10 cellular contexts compared by ENCODE assay signal in genomic region chr12:107320031-107320928, GRCh38.
DNase-seq lines count a peak whose midpoint lies in the region; ATAC-seq, FAIRE-seq and TF ChIP-seq lines count a peak whose summit lies in the region.
"Had no signal": no experiment of that assay in that cellular context is flagged by ENCODE, and none has a peak within 500 bp of the region (broad histone marks: within the 10 kb centered on the region; RNA-seq: fewer than 3 reads in every experiment).

No MANE protein-coding gene starts in this region.

- peaks cover 11% of the 10 kb centered on the region for H3K27me3 Mint-ChIP-seq in activated CD4-positive, alpha-beta memory T cell treated with anti-CD3 and anti-CD28 coated beads, Interleukin-2, amount 10 ng/mL, durations not matched to agents 7 days and 5 days
- peaks cover 0 to 17% (median 0%) of the 10 kb centered on the region in 5 donors for H3K27me3 Mint-ChIP-seq in naive thymus-derived CD4-positive, alpha-beta T cell

- no peak for TF ChIP-seq EP300 in gastroesophageal sphincter (IDR thresholded peaks at IDR 0.05)

- intact Hi-C loops in naive thymus-derived CD4-positive, alpha-beta T cell (cut with micrococcal nuclease): loop anchor here (2.0 to 5.0 kb wide), 7 partner anchors 17 to 1537 kb away; partner anchors contain the start of genes MTERF2 (in 1 of the 2), SART3 (in 1 of the 2), SSH1 (in 1 of the 2) and TCP11L2 (in 1 of the 2)

- FAIRE-seq in D721Med (lab: Jason Lieb, UNC): no peak
- FAIRE-seq: GM12878, islet of Langerhans had no signal

- H3K27me3 ChIP-seq in MG63 (peaks cover 24% of the 10 kb centered on the region), gastroesophageal sphincter (peaks cover 98% of the 10 kb centered on the region)
- no peaks in the 10 kb centered on the region for H3K27me3 ChIP-seq in effector memory CD4-positive, alpha-beta T cell (replicated peaks; ENCODE audit: control insufficient read depth, insufficient read depth, low read length, poor library complexity, severe bottlenecking)
- no peaks in the 10 kb centered on the region for H3K27me3 ChIP-seq in naive thymus-derived CD4-positive, alpha-beta T cell (ENCODE audit: control insufficient read depth in 2 of 2, insufficient read depth in 2 of 2, low read length in 2 of 2)

- CTCF ChIA-PET in activated CD4-positive, alpha-beta memory T cell treated with anti-CD3 and anti-CD28 coated beads, Interleukin-2, amount 10 ng/mL, durations not matched to agents 7 days and 5 days (lab: Charles Lee): interaction anchor here (1.0 to 5.2 kb wide), 10 partner anchors 9 to 287 kb away, joined by 3 to 40 read pairs (median 4); no protein-coding TSS in a partner anchor
- CTCF ChIA-PET in naive thymus-derived CD4-positive, alpha-beta T cell (lab: Charles Lee): interaction anchor here (0.6 to 2.1 kb wide), 9 partner anchors 9 to 190 kb away, joined by 3 to 13 read pairs (median 3); no protein-coding TSS in a partner anchor

- peak overlapping the region; percentile 49 for H3K4me3 ChIP-seq in AG10803 (ENCODE audit: low read length)
- peak overlapping the region; percentile 53 for H3K4me3 ChIP-seq in MG63
- peak overlapping the region; percentile 75 for H3K4me3 ChIP-seq in effector memory CD4-positive, alpha-beta T cell (ENCODE audit: insufficient read depth, low read depth, low read length, poor library complexity, severe bottlenecking)
- H3K4me3 ChIP-seq in naive thymus-derived CD4-positive, alpha-beta T cell (ENCODE audit: low read length): peak overlapping the region; percentile 66
- peak overlapping the region in 1 of 2 donors; percentile 44 for H3K4me3 ChIP-seq in gastroesophageal sphincter
- H3K4me3 ChIP-seq: GM12878 had no signal

- H3K27ac Mint-ChIP-seq in activated CD4-positive, alpha-beta memory T cell treated with anti-CD3 and anti-CD28 coated beads, Interleukin-2, amount 10 ng/mL, durations not matched to agents 7 days and 5 days: peak overlapping the region; percentile 96
- peak overlapping the region; percentile 91 to 99 (median 97) for H3K27ac Mint-ChIP-seq in naive thymus-derived CD4-positive, alpha-beta T cell

- peak overlapping the region; percentile 89 for H3K4me3 Mint-ChIP-seq in activated CD4-positive, alpha-beta memory T cell treated with anti-CD3 and anti-CD28 coated beads, Interleukin-2, amount 10 ng/mL, durations not matched to agents 7 days and 5 days
- H3K4me3 Mint-ChIP-seq in naive thymus-derived CD4-positive, alpha-beta T cell: peak overlapping the region; percentile 88 to 98 (median 94)

- TF ChIP-seq POLR2A in gastroesophageal sphincter (IDR thresholded peaks at IDR 0.05): no peak

- POLR2A ChIA-PET in activated CD4-positive, alpha-beta memory T cell treated with anti-CD3 and anti-CD28 coated beads, Interleukin-2, amount 10 ng/mL, durations not matched to agents 7 days and 5 days (lab: Charles Lee): interaction anchor here (0.6 to 7.9 kb wide), 25 partner anchors 9 to 440 kb away, joined by 3 to 173 read pairs (median 5); partner anchors contain the start of genes CRY1, PRDM4 and PWP1
- POLR2A ChIA-PET in naive thymus-derived CD4-positive, alpha-beta T cell (lab: Charles Lee): interaction anchor here (0.6 to 6.4 kb wide), 25 partner anchors 7 to 1018 kb away, joined by 3 to 112 read pairs (median 4); partner anchors contain the start of genes CRY1, TCP11L2 and TMEM263

- peaks cover 44% of the 10 kb centered on the region for H3K4me1 Mint-ChIP-seq in activated CD4-positive, alpha-beta memory T cell treated with anti-CD3 and anti-CD28 coated beads, Interleukin-2, amount 10 ng/mL, durations not matched to agents 7 days and 5 days
- H3K4me1 Mint-ChIP-seq in naive thymus-derived CD4-positive, alpha-beta T cell: peaks cover 20 to 58% (median 49%) of the 10 kb centered on the region in 7 donors

- H3K9me3 ChIP-seq in MG63: no peaks in the 10 kb centered on the region
- H3K9me3 ChIP-seq in effector memory CD4-positive, alpha-beta T cell (ENCODE audit: control insufficient read depth, low read length): no peaks in the 10 kb centered on the region
- H3K9me3 ChIP-seq in naive thymus-derived CD4-positive, alpha-beta T cell (ENCODE audit: control insufficient read depth in 2 of 3, low read length in 3 of 3): no peaks in the 10 kb centered on the region
- no peaks in the 10 kb centered on the region for H3K9me3 ChIP-seq in gastroesophageal sphincter

- no peaks in the 10 kb centered on the region for H3K9me3 Mint-ChIP-seq in activated CD4-positive, alpha-beta memory T cell treated with anti-CD3 and anti-CD28 coated beads, Interleukin-2, amount 10 ng/mL, durations not matched to agents 7 days and 5 days
- H3K9me3 Mint-ChIP-seq in naive thymus-derived CD4-positive, alpha-beta T cell: peaks cover 0 to 6% (median 0%) of the 10 kb centered on the region in 11 donors

- H3K36me3 ChIP-seq in MG63 (no peaks in the 10 kb centered on the region), gastroesophageal sphincter (no peaks in the 10 kb centered on the region)
- H3K36me3 ChIP-seq in effector memory CD4-positive, alpha-beta T cell (ENCODE audit: control insufficient read depth, insufficient read depth, low read length): no peaks in the 10 kb centered on the region
- peaks cover 0 to 4% (median 0%) of the 10 kb centered on the region in 3 experiments for H3K36me3 ChIP-seq in naive thymus-derived CD4-positive, alpha-beta T cell (ENCODE audit: control insufficient read depth in 2 of 3, insufficient read depth in 3 of 3, low read length in 3 of 3)

- peaks cover 16% of the 10 kb centered on the region for H3K4me1 ChIP-seq in effector memory CD4-positive, alpha-beta T cell (ENCODE audit: control insufficient read depth, insufficient read depth, low read length, poor library complexity, severe bottlenecking)
- peaks cover 12 to 23% of the 10 kb centered on the region in 2 donors for H3K4me1 ChIP-seq in naive thymus-derived CD4-positive, alpha-beta T cell (ENCODE audit: control insufficient read depth in 2 of 2, insufficient read depth in 2 of 2, low read length in 2 of 2)
- H3K4me1 ChIP-seq in gastroesophageal sphincter: peaks cover 0 to 41% (median 18%) of the 10 kb centered on the region in 3 donors

- WGBS in gastroesophageal sphincter (ENCODE audit: low coverage in 1 of 2), 2 donors: 0 to 4% methylated on average over 5 to 13 of the region's 49 CpGs

- DNase-seq in AG10803 (ENCODE audit: low read depth) (peak; percentile 42), MG63 (peak; percentile 68), D721Med (ENCODE audit: insufficient read length, low spot score) (no peak)
- DNase-seq in activated CD4-positive, alpha-beta memory T cell treated with anti-CD3 and anti-CD28 coated beads, Interleukin-2, amount 10 ng/mL, durations not matched to agents 7 days and 5 days: peak; percentile 87
- peak; percentile 51 to 69 (median 61) for DNase-seq in effector memory CD4-positive, alpha-beta T cell
- peak; percentile 76 to 89 (median 86) for DNase-seq in naive thymus-derived CD4-positive, alpha-beta T cell
- peak; percentile 70 to 87 (median 78) for DNase-seq in stimulated activated naive CD4-positive, alpha-beta T cell (lab: John Stamatoyannopoulos, UW)

- peak overlapping the region; percentile 60 for H3K27ac ChIP-seq in effector memory CD4-positive, alpha-beta T cell (ENCODE audit: insufficient read depth, low read length, poor library complexity, severe bottlenecking)
- H3K27ac ChIP-seq in naive thymus-derived CD4-positive, alpha-beta T cell (ENCODE audit: low read depth, low read length): peak overlapping the region; percentile 89
- H3K27ac ChIP-seq in gastroesophageal sphincter: no peak overlapping the region

- ATAC-seq in naive thymus-derived CD4-positive, alpha-beta T cell: peak; percentile 59
- ATAC-seq in gastroesophageal sphincter: no peak
- ATAC-seq: GM12878 had no signal

- TF ChIP-seq CTCF in AG10803 (conservative IDR thresholded peaks at IDR 0.05; ENCODE audit: low read length): no peak
- TF ChIP-seq CTCF in gastroesophageal sphincter (IDR thresholded peaks at IDR 0.05): no peak
- no peak for TF ChIP-seq CTCF in D721Med (IDR thresholded peaks at IDR 0.05; ENCODE audit: insufficient read depth, missing control alignments)

- H3K36me3 Mint-ChIP-seq in activated CD4-positive, alpha-beta memory T cell treated with anti-CD3 and anti-CD28 coated beads, Interleukin-2, amount 10 ng/mL, durations not matched to agents 7 days and 5 days (ENCODE audit: low read depth): no peaks in the 10 kb centered on the region
- H3K36me3 Mint-ChIP-seq in naive thymus-derived CD4-positive, alpha-beta T cell: no peaks in the 10 kb centered on the region

Comparison
In these comparisons a context has a peak if more than half of its experiments do, and no peak if none do; other contexts are left out.
1. H3K27ac ChIP-seq: peak in effector memory CD4-positive, alpha-beta T cell (single experiment) and naive thymus-derived CD4-positive, alpha-beta T cell (single experiment); none in gastroesophageal sphincter (0 of 4).